1 cellular context compared by ENCODE assay signal in the genomic region with DNA sequence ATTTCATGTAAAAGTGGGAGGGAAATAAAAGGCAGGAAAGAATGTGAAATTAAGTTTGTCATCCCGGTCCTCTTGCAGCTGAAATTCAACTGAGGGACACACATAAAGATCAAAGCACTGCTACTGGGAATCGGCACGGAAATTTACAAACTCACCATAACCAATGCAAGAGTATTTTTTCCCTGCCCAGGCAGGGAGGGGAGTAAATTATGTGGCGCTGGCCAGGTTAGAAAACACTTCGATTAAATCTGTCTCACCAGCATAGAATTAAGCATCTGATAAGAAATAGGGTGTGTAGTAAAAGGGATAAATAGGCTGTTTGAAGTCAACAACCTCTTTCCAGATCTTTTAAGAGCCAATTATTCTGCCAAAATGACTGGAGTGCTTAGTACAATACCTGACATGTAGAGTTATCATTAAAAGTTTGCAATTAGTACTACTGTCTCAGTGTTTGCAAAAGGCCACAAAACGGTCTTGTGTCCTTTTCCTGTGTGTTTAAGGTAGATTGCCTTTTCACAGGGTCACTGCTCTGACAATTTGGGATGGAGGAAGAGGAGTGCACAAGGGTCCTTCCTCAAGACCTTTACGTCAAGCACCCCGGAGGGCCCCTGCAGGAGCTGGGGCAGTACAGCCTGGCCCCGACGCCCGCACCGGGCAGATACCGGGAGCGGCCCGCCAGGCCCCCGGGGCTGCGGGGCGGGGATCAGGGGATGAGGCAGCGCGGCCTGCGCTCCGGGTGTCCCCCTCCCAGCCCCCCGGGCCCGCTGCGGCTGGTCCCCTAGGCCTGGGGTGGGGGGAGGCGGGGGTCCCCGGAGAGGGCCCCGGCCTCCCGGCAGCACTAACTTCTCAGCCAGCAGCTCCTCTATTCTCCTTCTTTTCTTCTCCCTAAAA.
TF ChIP-seq lines count a peak whose summit lies in the region.

No MANE protein-coding gene starts in this region.

TF ChIP-seq in SK-N-SH treated with all-trans-retinoic acid at 6 μM for 48 hours, 23 proteins besides CTCF, POLR2A, EP300 and RAD21:
- TF ChIP-seq, protein P1, sequence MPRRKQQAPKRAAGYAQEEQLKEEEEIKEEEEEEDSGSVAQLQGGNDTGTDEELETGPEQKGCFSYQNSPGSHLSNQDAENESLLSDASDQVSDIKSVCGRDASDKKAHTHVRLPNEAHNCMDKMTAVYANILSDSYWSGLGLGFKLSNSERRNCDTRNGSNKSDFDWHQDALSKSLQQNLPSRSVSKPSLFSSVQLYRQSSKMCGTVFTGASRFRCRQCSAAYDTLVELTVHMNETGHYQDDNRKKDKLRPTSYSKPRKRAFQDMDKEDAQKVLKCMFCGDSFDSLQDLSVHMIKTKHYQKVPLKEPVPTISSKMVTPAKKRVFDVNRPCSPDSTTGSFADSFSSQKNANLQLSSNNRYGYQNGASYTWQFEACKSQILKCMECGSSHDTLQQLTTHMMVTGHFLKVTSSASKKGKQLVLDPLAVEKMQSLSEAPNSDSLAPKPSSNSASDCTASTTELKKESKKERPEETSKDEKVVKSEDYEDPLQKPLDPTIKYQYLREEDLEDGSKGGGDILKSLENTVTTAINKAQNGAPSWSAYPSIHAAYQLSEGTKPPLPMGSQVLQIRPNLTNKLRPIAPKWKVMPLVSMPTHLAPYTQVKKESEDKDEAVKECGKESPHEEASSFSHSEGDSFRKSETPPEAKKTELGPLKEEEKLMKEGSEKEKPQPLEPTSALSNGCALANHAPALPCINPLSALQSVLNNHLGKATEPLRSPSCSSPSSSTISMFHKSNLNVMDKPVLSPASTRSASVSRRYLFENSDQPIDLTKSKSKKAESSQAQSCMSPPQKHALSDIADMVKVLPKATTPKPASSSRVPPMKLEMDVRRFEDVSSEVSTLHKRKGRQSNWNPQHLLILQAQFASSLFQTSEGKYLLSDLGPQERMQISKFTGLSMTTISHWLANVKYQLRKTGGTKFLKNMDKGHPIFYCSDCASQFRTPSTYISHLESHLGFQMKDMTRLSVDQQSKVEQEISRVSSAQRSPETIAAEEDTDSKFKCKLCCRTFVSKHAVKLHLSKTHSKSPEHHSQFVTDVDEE (CRISPR knock-in tag; IDR thresholded peaks at IDR 0.05) = no peak
- TF ChIP-seq GLIS3 (CRISPR knock-in tag; IDR thresholded peaks at IDR 0.05) (no peak), ZFP3 (CRISPR knock-in tag; IDR thresholded peaks at IDR 0.05) (no peak), SNAI2 (CRISPR knock-in tag; IDR thresholded peaks at IDR 0.05) (no peak)
